ENCODE assay signal across 1 cellular context in genomic region chr21:44965251-44966022, GRCh38.
TF ChIP-seq lines count a peak whose summit lies in the region.

No MANE protein-coding gene starts in this region.

TF ChIP-seq in WTC11, 78 proteins besides CTCF, POLR2A, EP300 and RAD21 (continued from another document):
- TF ChIP-seq, protein P1, sequence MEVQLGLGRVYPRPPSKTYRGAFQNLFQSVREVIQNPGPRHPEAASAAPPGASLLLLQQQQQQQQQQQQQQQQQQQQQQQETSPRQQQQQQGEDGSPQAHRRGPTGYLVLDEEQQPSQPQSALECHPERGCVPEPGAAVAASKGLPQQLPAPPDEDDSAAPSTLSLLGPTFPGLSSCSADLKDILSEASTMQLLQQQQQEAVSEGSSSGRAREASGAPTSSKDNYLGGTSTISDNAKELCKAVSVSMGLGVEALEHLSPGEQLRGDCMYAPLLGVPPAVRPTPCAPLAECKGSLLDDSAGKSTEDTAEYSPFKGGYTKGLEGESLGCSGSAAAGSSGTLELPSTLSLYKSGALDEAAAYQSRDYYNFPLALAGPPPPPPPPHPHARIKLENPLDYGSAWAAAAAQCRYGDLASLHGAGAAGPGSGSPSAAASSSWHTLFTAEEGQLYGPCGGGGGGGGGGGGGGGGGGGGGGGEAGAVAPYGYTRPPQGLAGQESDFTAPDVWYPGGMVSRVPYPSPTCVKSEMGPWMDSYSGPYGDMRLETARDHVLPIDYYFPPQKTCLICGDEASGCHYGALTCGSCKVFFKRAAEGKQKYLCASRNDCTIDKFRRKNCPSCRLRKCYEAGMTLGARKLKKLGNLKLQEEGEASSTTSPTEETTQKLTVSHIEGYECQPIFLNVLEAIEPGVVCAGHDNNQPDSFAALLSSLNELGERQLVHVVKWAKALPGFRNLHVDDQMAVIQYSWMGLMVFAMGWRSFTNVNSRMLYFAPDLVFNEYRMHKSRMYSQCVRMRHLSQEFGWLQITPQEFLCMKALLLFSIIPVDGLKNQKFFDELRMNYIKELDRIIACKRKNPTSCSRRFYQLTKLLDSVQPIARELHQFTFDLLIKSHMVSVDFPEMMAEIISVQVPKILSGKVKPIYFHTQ (CRISPR knock-in tag; IDR thresholded peaks at IDR 0.05) = no peak
- TF ChIP-seq RELA (CRISPR knock-in tag; IDR thresholded peaks at IDR 0.05; ENCODE audit: borderline replicate concordance) = no peak
TF ChIP-seq in WTC11: peak in this region for 0.
